In the genomic region with DNA sequence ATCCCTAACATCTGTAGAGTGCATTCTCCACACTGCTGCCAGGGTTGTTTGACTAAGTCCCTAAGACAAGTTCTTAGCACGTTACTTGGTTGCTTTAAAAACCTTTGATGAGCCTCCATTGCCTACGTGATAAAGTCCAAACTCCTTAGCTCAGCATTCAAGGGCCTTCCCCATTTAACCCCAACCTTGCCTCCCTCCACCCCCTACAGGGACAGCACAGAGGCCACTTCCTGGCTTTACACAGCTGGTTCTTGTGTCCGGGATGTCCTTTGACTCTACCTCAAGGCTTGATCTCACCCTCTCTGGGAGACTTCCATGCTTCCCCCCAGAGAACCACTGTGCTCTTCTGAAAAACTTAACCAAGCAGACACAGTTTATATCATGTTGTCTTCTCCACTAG, we compare ENCODE assay signal across 2 cellular contexts.
TF ChIP-seq lines count a peak whose summit lies in the region.

No MANE protein-coding gene starts in this region.

TF ChIP-seq in HEK293, 187 proteins besides CTCF, POLR2A, EP300 and RAD21:
- TF ChIP-seq ZIC2 (tag by site-specific recombination; IDR thresholded peaks at IDR 0.05) = 0 out of 2 replicates have a peak, but pooled peaks have one; percentile 9
- TF ChIP-seq KLF9 (tag by site-specific recombination; IDR thresholded peaks at IDR 0.05; ENCODE audit: low read depth) = no peak
TF ChIP-seq in HEK293: peak in this region for 1.

TF ChIP-seq in H1, 55 proteins besides CTCF, POLR2A, EP300 and RAD21:
- TF ChIP-seq FOSL1 (IDR thresholded peaks at IDR 0.05; ENCODE audit: insufficient read depth, low read depth, low read length) (no peak), SP2 (IDR thresholded peaks at IDR 0.05; ENCODE audit: low read length) (no peak), KDM4A (IDR thresholded peaks at IDR 0.05; ENCODE audit: low read depth, low read length, severe bottlenecking) (no peak), POU5F1 (IDR thresholded peaks at IDR 0.05; ENCODE audit: low read depth, low read length) (no peak), EGR1 (IDR thresholded peaks at IDR 0.05; ENCODE audit: borderline replicate concordance, low read depth, low read length) (no peak), HDAC2 (IDR thresholded peaks at IDR 0.05; ENCODE audit: borderline replicate concordance in 1 of 2, low read depth in 2 of 2, low read length in 2 of 2) (no peak), TBP (IDR thresholded peaks at IDR 0.05; ENCODE audit: low read depth, low read length) (no peak), SIX5 (IDR thresholded peaks at IDR 0.05; ENCODE audit: low read depth, low read length) (no peak), RFX5 (IDR thresholded peaks at IDR 0.05; ENCODE audit: borderline replicate concordance, low read depth, low read length) (no peak), SP1 (IDR thresholded peaks at IDR 0.05; ENCODE audit: low read depth, low read length) (no peak), CEBPB (IDR thresholded peaks at IDR 0.05; ENCODE audit: low read depth, low read length) (no peak)
- TF ChIP-seq, protein P1, sequence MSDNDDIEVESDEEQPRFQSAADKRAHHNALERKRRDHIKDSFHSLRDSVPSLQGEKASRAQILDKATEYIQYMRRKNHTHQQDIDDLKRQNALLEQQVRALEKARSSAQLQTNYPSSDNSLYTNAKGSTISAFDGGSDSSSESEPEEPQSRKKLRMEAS (IDR thresholded peaks at IDR 0.05) = no peak
- TF ChIP-seq, protein P2, sequence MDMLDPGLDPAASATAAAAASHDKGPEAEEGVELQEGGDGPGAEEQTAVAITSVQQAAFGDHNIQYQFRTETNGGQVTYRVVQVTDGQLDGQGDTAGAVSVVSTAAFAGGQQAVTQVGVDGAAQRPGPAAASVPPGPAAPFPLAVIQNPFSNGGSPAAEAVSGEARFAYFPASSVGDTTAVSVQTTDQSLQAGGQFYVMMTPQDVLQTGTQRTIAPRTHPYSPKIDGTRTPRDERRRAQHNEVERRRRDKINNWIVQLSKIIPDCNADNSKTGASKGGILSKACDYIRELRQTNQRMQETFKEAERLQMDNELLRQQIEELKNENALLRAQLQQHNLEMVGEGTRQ (IDR thresholded peaks at IDR 0.05; ENCODE audit: low read length) = no peak
